Comparison of ENCODE assay signal across 21 cellular contexts in the genomic region with DNA sequence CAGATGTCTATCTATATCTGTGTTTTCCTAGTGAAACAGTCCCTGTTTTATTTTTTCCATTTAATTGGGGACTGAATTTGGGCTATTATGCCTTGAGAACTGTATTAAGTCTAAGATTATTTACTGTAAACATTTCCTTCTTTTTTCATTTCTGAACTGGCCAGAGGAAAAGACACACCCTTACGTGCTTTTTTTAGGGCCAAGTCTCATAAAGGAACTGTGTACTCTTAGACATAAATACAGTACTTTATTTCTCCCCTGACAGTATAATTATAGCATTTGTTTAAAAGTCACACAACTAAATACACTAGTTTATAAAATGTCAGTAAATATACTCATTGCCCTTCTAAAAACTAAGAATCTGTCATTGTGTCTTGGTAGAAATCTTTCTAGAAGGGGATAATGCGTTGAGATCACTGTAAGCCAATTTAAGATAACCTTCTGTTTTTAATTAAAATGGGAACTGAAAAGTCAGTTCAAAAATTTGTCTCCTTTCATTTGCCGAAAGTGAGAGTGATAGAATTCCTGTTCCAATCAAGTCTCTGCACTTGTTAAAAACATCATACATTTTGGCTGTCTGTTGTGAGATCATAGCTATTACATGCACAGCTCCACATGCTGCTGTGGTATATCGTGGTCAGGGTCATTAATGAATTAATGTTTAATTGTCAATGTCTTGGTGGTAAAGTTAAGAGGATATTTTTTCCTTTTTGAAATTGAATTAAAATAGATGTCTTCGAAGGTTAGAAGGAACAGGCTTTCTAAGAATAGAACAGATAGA.
DNase-seq lines count a peak whose midpoint lies in the region; ATAC-seq, FAIRE-seq and TF ChIP-seq lines count a peak whose summit lies in the region.
"Had no signal": no experiment of that assay in that cellular context is flagged by ENCODE, and none has a peak within 500 bp of the region (broad histone marks: within the 10 kb centered on the region; RNA-seq: fewer than 3 reads in every experiment).

No MANE protein-coding gene starts in this region.

- H3K27me3 Mint-ChIP-seq in brain = no peaks in the 10 kb centered on the region
- no peaks in the 10 kb centered on the region for H3K27me3 Mint-ChIP-seq in memory B cell
- H3K27me3 Mint-ChIP-seq: CD4-positive, alpha-beta T cell had no signal

- TF ChIP-seq CTCF in D721Med (IDR thresholded peaks at IDR 0.05; ENCODE audit: insufficient read depth, missing control alignments) (no peak), brain (conservative IDR thresholded peaks at IDR 0.05) (no peak), lower leg skin (IDR thresholded peaks at IDR 0.05) (no peak)

- no peak overlapping the region for H3K4me3 ChIP-seq in lower leg skin (ENCODE audit: low read depth, poor library complexity, severe bottlenecking)
- H3K4me3 ChIP-seq: BLaER1, MG63, Peyer's patch, SJCRH30 had no signal

- H3K9me3 Mint-ChIP-seq in brain = peaks cover 0 to 5% (median 0%) of the 10 kb centered on the region in 5 experiments
- H3K9me3 Mint-ChIP-seq in memory B cell = peaks cover 1% of the 10 kb centered on the region
- H3K9me3 Mint-ChIP-seq: CD4-positive, alpha-beta T cell had no signal

- WGBS in lower leg skin, 2 donors = 45 to 49% methylated on average over 5 of the region's 5 CpGs

- DNase-seq in D721Med (ENCODE audit: insufficient read length, low spot score) (no peak), NCI-H69 (lab: John Stamatoyannopoulos, UW) (peak; percentile 53), memory B cell (ENCODE audit: low spot score in 2 of 2) (no peak), SIG-M5 treated with dmso at 0.1 percent for 504 hours (lab: John Stamatoyannopoulos, UW; ENCODE audit: unreplicated experiment) (no peak), lower leg skin (ENCODE audit: low spot score in 2 of 2) (no peak), sciatic nerve (ENCODE audit: low spot score) (no peak)
- DNase-seq: Caco-2; CD4-positive, alpha-beta T cell; DND-41; H7; MG63; NCI-H1417 treated with DMSO at 0.1 percent for 48 hours; NCI-H187; NCI-H226; NCI-H510A treated with DMSO at 0.1 percent for 48 hours; NCI-H82; Peyer's patch; SJCRH30 had no signal

- no peak for TF ChIP-seq POLR2A in lower leg skin (IDR thresholded peaks at IDR 0.05)

- H3K4me3 Mint-ChIP-seq in brain = no peak overlapping the region
- H3K4me3 Mint-ChIP-seq in memory B cell = peak overlapping the region; percentile 3
- H3K4me3 Mint-ChIP-seq: CD4-positive, alpha-beta T cell had no signal

- intact Hi-C loops in lower leg skin (cut with DNase I; ENCODE audit: low total_unique reads) = no loop called here
- intact Hi-C loops in sciatic nerve (cut with DNase I) = no loop called here

- H3K4me1 Mint-ChIP-seq in brain = peaks cover 13% of the 10 kb centered on the region
- H3K4me1 Mint-ChIP-seq in memory B cell = peaks cover 7% of the 10 kb centered on the region

- ATAC-seq in memory B cell (ENCODE audit: low read depth) = no peak
- ATAC-seq in sciatic nerve = no peak

- H3K27ac Mint-ChIP-seq in brain = peak overlapping the region in 3 of 5 experiments; percentile 2 to 5 (median 3)
- peak overlapping the region; percentile 83 for H3K27ac Mint-ChIP-seq in memory B cell
- H3K27ac Mint-ChIP-seq: CD4-positive, alpha-beta T cell had no signal

- H3K36me3 Mint-ChIP-seq in brain = peaks cover 39% of the 10 kb centered on the region
- H3K36me3 Mint-ChIP-seq in memory B cell = peaks cover 3% of the 10 kb centered on the region

- peak; percentile 41 for FAIRE-seq in D721Med (lab: Jason Lieb, UNC)
- FAIRE-seq: GM12891 had no signal
